8 cellular contexts compared by ENCODE assay signal in the genomic region with DNA sequence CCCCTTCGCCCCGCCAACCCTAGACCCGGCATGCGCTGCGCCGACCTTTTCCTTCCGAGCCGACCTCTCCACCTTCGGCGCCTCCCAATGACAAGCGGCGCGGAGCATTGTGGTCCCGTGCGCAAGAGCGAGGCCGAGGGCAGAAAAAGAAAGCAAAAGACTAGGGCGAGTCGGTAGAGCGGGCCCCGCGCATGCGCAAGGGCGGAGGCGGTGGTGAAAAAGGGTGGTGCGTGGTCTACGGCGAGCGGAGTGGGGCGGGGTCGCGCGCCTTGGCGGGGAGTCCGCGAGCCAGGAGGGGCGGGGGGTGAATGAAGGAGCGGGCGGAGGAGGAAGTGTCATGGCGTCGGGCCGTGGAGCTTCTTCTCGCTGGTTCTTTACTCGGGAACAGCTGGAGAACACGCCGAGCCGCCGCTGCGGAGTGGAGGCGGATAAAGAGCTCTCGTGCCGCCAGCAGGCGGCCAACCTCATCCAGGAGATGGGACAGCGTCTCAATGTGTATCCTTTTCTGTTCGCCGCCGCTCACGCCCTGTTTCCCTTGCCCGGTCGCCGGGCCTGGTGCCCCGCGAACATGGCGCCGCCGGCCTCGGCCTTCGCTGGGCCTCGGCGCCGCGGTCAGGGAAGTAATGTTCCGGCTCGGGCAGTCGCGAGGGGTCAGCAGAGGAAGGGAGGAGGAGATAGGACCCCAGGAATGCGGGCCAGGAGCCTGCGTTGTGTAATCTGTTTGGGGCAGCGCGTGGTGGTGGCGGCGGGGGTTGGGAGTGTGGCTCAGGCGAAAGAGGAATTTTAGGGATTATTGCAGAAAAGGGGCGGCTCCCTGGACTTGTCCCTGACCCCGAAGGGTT. TPM values are rescaled to one million over a fixed set of nuclear protein-coding genes. Genes with fewer than 3 reads are reported as not detected.
A peak's percentile ranks its signal among the peaks of the same experiment; 100 is the strongest.
DNase-seq lines count a peak whose midpoint lies in the region; ATAC-seq and TF ChIP-seq lines count a peak whose summit lies in the region.

A gene (plus strand): TSS at position 305 of the 842 bp plus-strand sequence. CDS start 33 bp downstream, at position 338.

- H3K27me3 ChIP-seq in left lung: no peaks in the 10 kb centered on the region

- peak; percentile 80 for ATAC-seq in GM19397 (IDR thresholded peaks at IDR 0.05; ENCODE audit: unreplicated experiment)
- peak; percentile 75 for ATAC-seq in HG03571 (IDR thresholded peaks at IDR 0.05; ENCODE audit: unreplicated experiment)
- peak; percentile 94 for ATAC-seq in left lung

- H3K36me3 ChIP-seq in left lung: peaks cover 0 to under 1% of the 10 kb centered on the region in 2 donors

- H3K27ac ChIP-seq in C4-2B (peak within 1 kb of the TSS; percentile 96), left lung (peak within 1 kb of the TSS; percentile 98 to 99)

- peak within 1 kb of the TSS; percentile 97 for H3K4me3 ChIP-seq in left lung

- H3K9me3 ChIP-seq in left lung: no peaks in the 10 kb centered on the region

- DNase-seq in NCI-H82 (lab: John Stamatoyannopoulos, UW): peak; percentile 99
- peak; percentile 99 for DNase-seq in activated CD4-positive, alpha-beta T cell treated with anti-CD3 and anti-CD28 coated beads, Interleukin-2, amount 50 U/mL, for 48 hours
- peak; percentile 99 for DNase-seq in dermis blood vessel endothelial cell
- DNase-seq in left lung: peak; percentile 100
- DNase-seq in stimulated activated CD4-positive, alpha-beta T cell treated with anti-CD3 and anti-CD28 coated beads, Interleukin-2, amount 100 ng/mL, for 48 hours: peak; percentile 99

- H3K4me1 ChIP-seq in left lung: peaks cover 22 to 47% of the 10 kb centered on the region in 2 donors

- intact Hi-C loops in left lung (cut with DNase I): no loop called here

- TF ChIP-seq CTCF in C4-2B (conservative IDR thresholded peaks at IDR 0.05): no peak
- TF ChIP-seq CTCF in left lung (IDR thresholded peaks at IDR 0.05): peak in 1 of 2 donors; percentile 15

RNA-seq across cellular contexts. Expression of the gene that starts here (rescaled TPM):
- total RNA-seq in dermis blood vessel endothelial cell (32.6 and 35.1 TPM in 2 replicates), left lung (10 to 100 TPM; 29.3 to 40.6 TPM)

Comparison
In these comparisons a context has a peak if more than half of its experiments do, and no peak if none do; other contexts are left out.
1. Peak in every context shown above with its lines: DNase-seq, ATAC-seq, H3K4me3 ChIP-seq and H3K27ac ChIP-seq.